Comparison of ENCODE assay signal across 9 cellular contexts in genomic region chr15:90234519-90234988, GRCh38. TPM values are rescaled to one million over a fixed set of nuclear protein-coding genes. Genes with fewer than 3 reads are reported as not detected.
DNase-seq lines count a peak whose midpoint lies in the region; ATAC-seq and TF ChIP-seq lines count a peak whose summit lies in the region.
"Had no signal": no experiment of that assay in that cellular context is flagged by ENCODE, and none has a peak within 500 bp of the region (broad histone marks: within the 10 kb centered on the region; RNA-seq: fewer than 3 reads in every experiment).

No MANE protein-coding gene starts in this region.

- peaks cover 16% of the 10 kb centered on the region for H3K79me2 ChIP-seq in ACC112 (ENCODE audit: control insufficient read depth, insufficient read depth, low read length, unreplicated experiment)

- H3K4me1 ChIP-seq in ACC112 (ENCODE audit: control insufficient read depth, insufficient read depth, low read length, unreplicated experiment) (peaks cover 5% of the 10 kb centered on the region), mucosa of rectum (ENCODE audit: control insufficient read depth in 2 of 2, insufficient read depth in 2 of 2, low read length in 2 of 2) (peaks cover 37 to 45% of the 10 kb centered on the region in 2 donors)

- H3K9me3 ChIP-seq in mucosa of rectum (ENCODE audit: control insufficient read depth in 2 of 2, low read length in 2 of 2), result no peaks in the 10 kb centered on the region

- H3K36me3 ChIP-seq in ACC112 (ENCODE audit: insufficient read depth, low read length), result peaks cover 3% of the 10 kb centered on the region; the same call in 1 of the 2 replicates
- H3K36me3 ChIP-seq in brain microvascular endothelial cell (replicated peaks), result peaks cover 17% of the 10 kb centered on the region
- peaks cover 25 to 38% of the 10 kb centered on the region in 2 donors for H3K36me3 ChIP-seq in mucosa of rectum (ENCODE audit: control insufficient read depth in 2 of 2, insufficient read depth in 2 of 2, low read length in 2 of 2)

- peak overlapping the region; percentile 7 for H2AFZ ChIP-seq in ACC112 (ENCODE audit: low read length, unreplicated experiment)

- H3K4me3 ChIP-seq in ACC112 (ENCODE audit: low read depth, low read length), result peak overlapping the region; percentile 77
- H3K4me3 ChIP-seq in HL-60 (replicated peaks; ENCODE audit: insufficient read depth, low read length), result peak overlapping the region; percentile 80
- H3K4me3 ChIP-seq in brain microvascular endothelial cell (ENCODE audit: low read depth, low read length), result peak overlapping the region; percentile 71
- H3K4me3 ChIP-seq in mucosa of rectum (ENCODE audit: low read length in 2 of 2), result peak overlapping the region; percentile 90 to 97

- in situ Hi-C loops in brain microvascular endothelial cell (cut with HindIII; ENCODE audit: low pct_ligation_motif_present, low sequenced_read_pairs), result no loop called here

- peak overlapping the region; percentile 77 to 96 for H3K9ac ChIP-seq in mucosa of rectum (ENCODE audit: low read depth in 1 of 2, low read length in 2 of 2)

- DNase-seq in HL-60 (ENCODE audit: low read depth in 1 of 2, low spot score in 1 of 2) (no peak), brain microvascular endothelial cell (no peak), cerebellum (ENCODE audit: low spot score) (no peak), superior temporal gyrus (ENCODE audit: extremely low spot score) (no peak)

- H3K27me3 ChIP-seq in ACC112 (ENCODE audit: insufficient read depth, low read length), result no peaks in the 10 kb centered on the region
- H3K27me3 ChIP-seq in HL-60 (ENCODE audit: insufficient read depth, poor library complexity, severe bottlenecking), result no peaks in the 10 kb centered on the region
- no peaks in the 10 kb centered on the region for H3K27me3 ChIP-seq in brain microvascular endothelial cell (replicated peaks)
- no peaks in the 10 kb centered on the region for H3K27me3 ChIP-seq in mucosa of rectum (ENCODE audit: control insufficient read depth in 2 of 2, insufficient read depth in 2 of 2, low read length in 2 of 2)

- TF ChIP-seq CTCF in HL-60 (IDR thresholded peaks at IDR 0.05; ENCODE audit: insufficient read depth, low read length) (no peak), brain microvascular endothelial cell (IDR thresholded peaks at IDR 0.05; ENCODE audit: low read depth, low read length, missing control alignments) (no peak)

- ATAC-seq in GM18502 (IDR thresholded peaks at IDR 0.05; ENCODE audit: poor library complexity, unreplicated experiment), result no peak
- ATAC-seq in HG03565 (IDR thresholded peaks at IDR 0.05; ENCODE audit: unreplicated experiment), result no peak

- H3K27ac ChIP-seq in ACC112 (ENCODE audit: low read depth, low read length), result no peak overlapping the region
- H3K27ac ChIP-seq in HL-60 (replicated peaks), result peak overlapping the region; percentile 55
- H3K27ac ChIP-seq in brain microvascular endothelial cell, result peak overlapping the region; percentile 50
- peak overlapping the region; percentile 82 to 99 for H3K27ac ChIP-seq in mucosa of rectum (ENCODE audit: low read depth in 2 of 2, low read length in 2 of 2)

RNA-seq across cellular contexts. Expression of gene GDPGP1, which starts 0.5 kb away (rescaled TPM):
- total RNA-seq in cerebellum, result 10.4 TPM

RNA-seq across cellular contexts. Expression of gene CIB1, which starts 0.8 kb away (rescaled TPM):
- total RNA-seq in cerebellum, result 3.6 TPM

RNA-seq across cellular contexts. Expression of gene TTLL13, which starts 14.8 kb away (rescaled TPM):
- total RNA-seq in cerebellum, result 0.36 TPM
- total RNA-seq: pulmonary artery endothelial cell had no signal

RNA-seq across cellular contexts. Expression of gene NGRN, which starts 30.9 kb away (rescaled TPM):
- total RNA-seq in cerebellum, result 121 TPM

RNA-seq across cellular contexts. Expression of gene SEMA4B, which starts 33.4 kb away (rescaled TPM):
- total RNA-seq in cerebellum, result 35.7 TPM
